ENCODE assay signal across 24 cellular contexts in genomic region chr2:176753205-176753604, GRCh38.
"Had no signal": no experiment of that assay in that cellular context is flagged by ENCODE, and none has a peak within 500 bp of the region (broad histone marks: within the 10 kb centered on the region; RNA-seq: fewer than 3 reads in every experiment).

No MANE protein-coding gene starts in this region.

- H2AFZ ChIP-seq: PC-9 had no signal

- H3K4me2 ChIP-seq: PC-9 had no signal

- H3K27ac ChIP-seq: adrenal gland, PC-9, RWPE1, VCaP had no signal

- H3K27me3 ChIP-seq: adrenal gland had no signal

- ATAC-seq: SK-N-SH treated with all-trans-retinoic acid at 6 μM for 48 hours, T-cell, T-helper 17 cell had no signal

- H3K4me3 ChIP-seq: adrenal gland, PC-9 had no signal

- DNase-seq: activated CD4-positive, alpha-beta T cell treated with anti-CD3 and anti-CD28 coated beads, Interleukin-2, amount 10 ng/mL, durations not matched to agents 24 days and 14 days; activated CD4-positive, alpha-beta T cell treated with anti-CD3 and anti-CD28 coated beads, Interleukin-2, amount 50 U/mL, for 4 hours; activated gamma-delta T cell; activated naive CD4-positive, alpha-beta T cell treated with Interleukin-2 at 50 U/mL for 16 hours; activated naive CD8-positive, alpha-beta T cell treated with anti-CD3 and anti-CD28 coated beads, Interleukin-2, amount 10 ng/mL, durations not matched to agents 7 days and 5 days; activated T-cell treated with anti-CD3 and anti-CD28 coated beads, Interleukin-2, amount 50 U/mL, for 24 hours; caudate nucleus; cerebellar nuclear complex; NCI-H1092 treated with DMSO at 0.1 percent for 48 hours; NCI-H1417 treated with DMSO at 0.1 percent for 48 hours; NCI-H187 treated with DMSO at 0.1 percent for 48 hours; NCI-H2081; NCI-H345; NCI-H526; NCI-H748 treated with DMSO at 0.1 percent for 48 hours; NK-92 treated with Interleukin-12 subunit alpha and Interleukin-12 subunit beta, amount 100 ng/mL, for 24 hours; PC-9; SIG-M5; T-cell; T-helper 17 cell had no signal

- H3K36me3 ChIP-seq: adrenal gland had no signal

- H3K9me3 ChIP-seq: adrenal gland had no signal
